ENCODE assay signal across 29 cellular contexts in genomic region chr18:44041553-44042418, GRCh38.
DNase-seq lines count a peak whose midpoint lies in the region; ATAC-seq and TF ChIP-seq lines count a peak whose summit lies in the region.
"Had no signal": no experiment of that assay in that cellular context is flagged by ENCODE, and none has a peak within 500 bp of the region (broad histone marks: within the 10 kb centered on the region; RNA-seq: fewer than 3 reads in every experiment).

No MANE protein-coding gene starts in this region.

- H3K36me3 ChIP-seq in neuronal stem cell (replicated peaks in 1 of 2; ENCODE audit: control insufficient read depth in 2 of 2, insufficient read depth in 2 of 2, low read length in 2 of 2) (no peaks in the 10 kb centered on the region), thyroid gland (no peaks in the 10 kb centered on the region)
- H3K36me3 ChIP-seq: HAP-1, MG63 had no signal

- no peak overlapping the region for H2BK15ac ChIP-seq in neuronal stem cell (ENCODE audit: low read length)

- CTCF ChIA-PET in WTC11 (lab: Charles Lee): no interaction called here

- DNase-seq in NCI-H82 (lab: John Stamatoyannopoulos, UW) (peak; percentile 35), NCI-H82 treated with DMSO at 0.1 percent for 48 hours (lab: John Stamatoyannopoulos, UW; ENCODE audit: unreplicated experiment) (no peak), WTC11 (ENCODE audit: low spot score) (no peak), iPS-NIHi11 (ENCODE audit: low spot score) (peak; percentile 28), neuronal stem cell (ENCODE audit: low spot score) (no peak), thyroid gland (no peak), activated T-cell treated with anti-CD3 and anti-CD28 coated beads for 4 hours (no peak)
- DNase-seq: Caco-2; CD8-positive, alpha-beta T cell; DMS79; EL; GDM1; HFFc6; IMR-90; KG1; MG63; NCI-H1105 treated with DMSO at 0.1 percent for 48 hours; NCI-H2029; NCI-H226; NCI-H510A; NCI-H69; PC-9; Right ventricle myocardium superior had no signal

- H3K27me3 Mint-ChIP-seq in WTC11 (ENCODE audit: low read depth): no peaks in the 10 kb centered on the region

- WGBS in neuronal stem cell (ENCODE audit: extremely low coverage in 2 of 2, insufficient read length in 2 of 2, insufficient replicate concordance in 1 of 2), 2 donors: no CpG with 5 or more reads among the region's 7 CpGs
- 78 to 80% methylated on average over 7 of the region's 7 CpGs for WGBS in thyroid gland, 2 donors

- H3K27ac Mint-ChIP-seq in WTC11: peak overlapping the region; percentile 72
- H3K27ac Mint-ChIP-seq: B cell; CD8-positive, alpha-beta T cell; HFFc6 had no signal

- intact Hi-C loops in thyroid gland (cut with DNase I): no loop called here

- H3K4me1 Mint-ChIP-seq in WTC11: peaks cover 25% of the 10 kb centered on the region
- H3K4me1 Mint-ChIP-seq: B cell had no signal

- no peaks in the 10 kb centered on the region for H3K36me3 Mint-ChIP-seq in WTC11
- H3K36me3 Mint-ChIP-seq: CD8-positive, alpha-beta T cell had no signal

- H3K4me3 Mint-ChIP-seq in WTC11: peak overlapping the region; percentile 30
- H3K4me3 Mint-ChIP-seq: B cell; CD8-positive, alpha-beta T cell; HFFc6 had no signal

- no peak for TF ChIP-seq CTCF in WTC11 (IDR thresholded peaks at IDR 0.05)
- no peak for TF ChIP-seq CTCF in thyroid gland (IDR thresholded peaks at IDR 0.05)

- no peak overlapping the region for H4K8ac ChIP-seq in neuronal stem cell (ENCODE audit: low read depth, low read length)

- H3K9ac ChIP-seq in neuronal stem cell (ENCODE audit: low read depth, low read length, poor library complexity): no peak overlapping the region

- no peak overlapping the region for H2BK5ac ChIP-seq in neuronal stem cell (ENCODE audit: low read length)

- H3K79me1 ChIP-seq in neuronal stem cell (ENCODE audit: low read depth, low read length): no peaks in the 10 kb centered on the region

- H3K9me3 ChIP-seq in neuronal stem cell (replicated peaks in 1 of 2; ENCODE audit: control insufficient read depth in 2 of 2, insufficient read depth in 1 of 2, low read depth in 1 of 2, low read length in 2 of 2) (no peaks in the 10 kb centered on the region), thyroid gland (no peaks in the 10 kb centered on the region)
- H3K9me3 ChIP-seq: Caco-2, HAP-1, MG63 had no signal

- no peak overlapping the region for H3K18ac ChIP-seq in neuronal stem cell (ENCODE audit: low read length)

- peaks cover 0 to 7% of the 10 kb centered on the region in 2 donors for H3K4me1 ChIP-seq in neuronal stem cell (ENCODE audit: control insufficient read depth in 2 of 2, insufficient read depth in 1 of 2, low read depth in 1 of 2, low read length in 2 of 2)
- H3K4me1 ChIP-seq in thyroid gland: no peaks in the 10 kb centered on the region
- H3K4me1 ChIP-seq: Caco-2, HAP-1 had no signal

- H3K27ac ChIP-seq in neuronal stem cell (replicated peaks; ENCODE audit: low read length) (no peak overlapping the region), thyroid gland (no peak overlapping the region)
- H3K27ac ChIP-seq: 22Rv1, C4-2B, PC-9 had no signal

- POLR2A ChIA-PET in WTC11 (lab: Charles Lee): no interaction called here

- H3K27me3 ChIP-seq in neuronal stem cell (ENCODE audit: control insufficient read depth in 3 of 3, insufficient read depth in 3 of 3, low read depth in 1 of 3, low read length in 3 of 3) (no peaks in the 10 kb centered on the region), thyroid gland (no peaks in the 10 kb centered on the region)
- H3K27me3 ChIP-seq: MG63 had no signal

- ATAC-seq in WTC11 (peak; percentile 87), GM19467 (IDR thresholded peaks at IDR 0.05; ENCODE audit: unreplicated experiment) (no peak)
- ATAC-seq: CD8-positive, alpha-beta T cell; GM12878 had no signal

- no peak overlapping the region for H3K14ac ChIP-seq in neuronal stem cell (ENCODE audit: low read length)

- no peak overlapping the region for H3K4me2 ChIP-seq in neuronal stem cell (ENCODE audit: insufficient read depth, low read length, poor library complexity, severe bottlenecking)
- H3K4me2 ChIP-seq: PC-9 had no signal

- no peak overlapping the region for H3K4ac ChIP-seq in neuronal stem cell (ENCODE audit: low read length)

- no peak for TF ChIP-seq POLR2A in thyroid gland (IDR thresholded peaks at IDR 0.05)

- no peak overlapping the region for H2AK5ac ChIP-seq in neuronal stem cell (ENCODE audit: low read depth, low read length)

- H3K9me3 Mint-ChIP-seq in WTC11: no peaks in the 10 kb centered on the region

- peak overlapping the region; percentile 47 for H2AFZ ChIP-seq in neuronal stem cell (ENCODE audit: low read length)
- H2AFZ ChIP-seq: PC-9 had no signal

- H3K4me3 ChIP-seq in neuronal stem cell (ENCODE audit: low read length in 2 of 2): no peak overlapping the region
- H3K4me3 ChIP-seq in thyroid gland (replicated peaks in 1 of 3): no peak overlapping the region
- H3K4me3 ChIP-seq: GM12878, HAP-1, MG63, PC-9 had no signal

- no peak overlapping the region for H4K91ac ChIP-seq in neuronal stem cell (ENCODE audit: low read depth, low read length, poor library complexity)

- no peak overlapping the region for H3K23ac ChIP-seq in neuronal stem cell (ENCODE audit: low read depth, low read length, poor library complexity)

- no peak overlapping the region for H2BK120ac ChIP-seq in neuronal stem cell (ENCODE audit: low read depth, low read length)

- H2BK12ac ChIP-seq in neuronal stem cell (ENCODE audit: low read length): no peak overlapping the region

TF ChIP-seq in WTC11, 78 proteins besides CTCF, POLR2A, EP300 and RAD21:
- TF ChIP-seq FOXP4 (CRISPR knock-in tag; IDR thresholded peaks at IDR 0.05) (no peak), USF2 (CRISPR knock-in tag; IDR thresholded peaks at IDR 0.05) (peak; percentile 71), MAX (CRISPR knock-in tag; IDR thresholded peaks at IDR 0.05) (peak; percentile 24; the same call in 1 of the 2 replicates), JUN (CRISPR knock-in tag; IDR thresholded peaks at IDR 0.05) (no peak), USF1 (CRISPR knock-in tag; IDR thresholded peaks at IDR 0.05) (peak; percentile 55; the same call in 1 of the 2 replicates), SMAD3 (CRISPR knock-in tag; IDR thresholded peaks at IDR 0.05; ENCODE audit: borderline replicate concordance) (no peak)

Comparison
In these comparisons a context has a peak if more than half of its experiments do, and no peak if none do; other contexts are left out.
1. DNase-seq: peak in NCI-H82 (single experiment) and iPS-NIHi11 (single experiment); none in NCI-H82 treated with DMSO at 0.1 percent for 48 hours (single experiment), WTC11 (single experiment), neuronal stem cell (single experiment), thyroid gland (0 of 2) and activated T-cell treated with anti-CD3 and anti-CD28 coated beads for 4 hours (single experiment).